1 cellular context compared by ENCODE assay signal in the genomic region with DNA sequence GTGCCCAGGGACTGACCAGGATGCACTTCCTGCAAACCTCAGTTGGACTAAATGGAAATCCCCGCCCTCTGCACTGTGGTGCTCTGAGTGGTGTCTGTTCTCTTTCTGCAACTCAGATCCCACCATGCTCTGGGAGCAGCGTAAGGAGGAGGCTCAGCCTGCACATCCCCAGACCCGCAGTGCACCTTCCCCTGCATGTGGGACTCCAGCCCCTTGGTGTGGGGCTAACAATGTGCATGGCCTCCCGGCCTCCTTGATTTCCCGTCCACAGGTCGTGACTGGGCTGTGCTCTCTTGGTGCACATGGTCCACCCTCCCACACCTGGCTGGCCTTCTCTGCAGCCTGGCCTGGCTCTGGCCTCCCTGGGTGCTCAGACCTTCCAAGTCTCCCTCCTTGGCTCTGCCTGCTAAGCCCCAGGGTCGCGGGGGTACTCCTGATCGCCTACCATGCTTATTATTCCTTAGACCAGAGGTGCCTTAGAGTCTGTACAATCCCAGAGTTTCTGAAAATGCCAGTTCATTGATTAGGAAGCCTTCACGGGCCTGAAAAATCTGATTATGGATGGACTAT.
TF ChIP-seq lines count a peak whose summit lies in the region.

No MANE protein-coding gene starts in this region.

TF ChIP-seq in H1, 55 proteins besides CTCF, POLR2A, EP300 and RAD21 (continued from another document):
- TF ChIP-seq RNF2 (IDR thresholded peaks at IDR 0.05; ENCODE audit: borderline replicate concordance, low read depth, low read length, missing control alignments, poor library complexity, severe bottlenecking), result no peak
- no peak for TF ChIP-seq RBBP5 (IDR thresholded peaks at IDR 0.05; ENCODE audit: borderline replicate concordance, low read depth, low read length)
- TF ChIP-seq TAF1 (IDR thresholded peaks at IDR 0.05; ENCODE audit: low read depth, low read length), result no peak
- no peak for TF ChIP-seq PHF8 (conservative IDR thresholded peaks at IDR 0.05; ENCODE audit: low read depth, low read length)
- TF ChIP-seq NRF1 (IDR thresholded peaks at IDR 0.05; ENCODE audit: low read depth, low read length), result no peak
- no peak for TF ChIP-seq NANOG (IDR thresholded peaks at IDR 0.05; ENCODE audit: insufficient read depth, low read depth, low read length, poor library complexity, severe bottlenecking)
- TF ChIP-seq ATF2 (IDR thresholded peaks at IDR 0.05; ENCODE audit: low read length), result no peak
- TF ChIP-seq RFX5 (IDR thresholded peaks at IDR 0.05; ENCODE audit: borderline replicate concordance, low read depth, low read length), result no peak
